Comparison of ENCODE assay signal across 9 cellular contexts in genomic region chr10:95560288-95561199, GRCh38. TPM values are rescaled to one million over a fixed set of nuclear protein-coding genes. Genes with fewer than 3 reads are reported as not detected.
A peak's percentile ranks its signal among the peaks of the same experiment; 100 is the strongest.
DNase-seq lines count a peak whose midpoint lies in the region; ATAC-seq, FAIRE-seq and TF ChIP-seq lines count a peak whose summit lies in the region.
"Had no signal": no experiment of that assay in that cellular context is flagged by ENCODE, and none has a peak within 500 bp of the region (broad histone marks: within the 10 kb centered on the region; RNA-seq: fewer than 3 reads in every experiment).

No MANE protein-coding gene starts in this region.

- H3F3A ChIP-seq in MM.1S (ENCODE audit: insufficient read depth, low read length), result 0 out of 2 replicates have a peak, but pooled peaks cover 3% of the 10 kb centered on the region

- H3K4me3 ChIP-seq in MM.1S (ENCODE audit: low read length), result peak overlapping the region; percentile 84
- peak overlapping the region; percentile 91 for H3K4me3 ChIP-seq in effector memory CD4-positive, alpha-beta T cell (ENCODE audit: insufficient read depth, low read depth, low read length, poor library complexity, severe bottlenecking)
- H3K4me3 ChIP-seq in mononuclear cell (ENCODE audit: low read length), result peak overlapping the region; percentile 81

- H3K9me2 ChIP-seq in MM.1S (replicated peaks; ENCODE audit: insufficient read depth, low read length), result no peaks in the 10 kb centered on the region

- H3K9ac ChIP-seq in MM.1S (ENCODE audit: low read length), result peak overlapping the region; percentile 72

- TF ChIP-seq CTCF in MM.1S (IDR thresholded peaks at IDR 0.05; ENCODE audit: low read length) (no peak), D721Med (IDR thresholded peaks at IDR 0.05; ENCODE audit: insufficient read depth, missing control alignments) (no peak)

- H3K4me2 ChIP-seq in MM.1S (ENCODE audit: low read depth, low read length), result peak overlapping the region; percentile 97

- 0 out of 2 replicates have a peak, but pooled peaks cover 9% of the 10 kb centered on the region for H3K4me1 ChIP-seq in MM.1S (ENCODE audit: low read length)
- peaks cover 6% of the 10 kb centered on the region for H3K4me1 ChIP-seq in effector memory CD4-positive, alpha-beta T cell (ENCODE audit: control insufficient read depth, insufficient read depth, low read length, poor library complexity, severe bottlenecking)
- peaks cover 11% of the 10 kb centered on the region for H3K4me1 ChIP-seq in mononuclear cell (ENCODE audit: insufficient read depth, low read length)

- peak; percentile 47 for ATAC-seq in activated CD8-positive, alpha-beta T cell treated with anti-CD3 and anti-CD28 coated beads, Interleukin-2, amount 10 ng/mL, durations not matched to agents 7 days and 5 days

- H3K27ac ChIP-seq in MM.1S (ENCODE audit: low read length), result peak overlapping the region; percentile 51; the same call in 1 of the 2 replicates
- peak overlapping the region; percentile 25 for H3K27ac ChIP-seq in effector memory CD4-positive, alpha-beta T cell (ENCODE audit: insufficient read depth, low read length, poor library complexity, severe bottlenecking)
- H3K27ac ChIP-seq: epithelial cell of prostate had no signal

- CTCF ChIA-PET in activated CD8-positive, alpha-beta T cell treated with anti-CD3 and anti-CD28 coated beads, Interleukin-2, amount 10 ng/mL, durations not matched to agents 7 days and 5 days (lab: Charles Lee), result no interaction called here

- peaks cover 30% of the 10 kb centered on the region for H3K27me3 Mint-ChIP-seq in activated CD8-positive, alpha-beta T cell treated with anti-CD3 and anti-CD28 coated beads, Interleukin-2, amount 10 ng/mL, durations not matched to agents 7 days and 5 days (ENCODE audit: low read depth)

- no peaks in the 10 kb centered on the region for H3K36me3 ChIP-seq in MM.1S (replicated peaks; ENCODE audit: insufficient read depth, low read length)
- no peaks in the 10 kb centered on the region for H3K36me3 ChIP-seq in effector memory CD4-positive, alpha-beta T cell (ENCODE audit: control insufficient read depth, insufficient read depth, low read length)

- FAIRE-seq in GM12891 (lab: Jason Lieb, UNC) (no peak), D721Med (lab: Jason Lieb, UNC) (no peak)

- H3K9me3 ChIP-seq in MM.1S (replicated peaks; ENCODE audit: insufficient read depth, low read length), result no peaks in the 10 kb centered on the region
- H3K9me3 ChIP-seq in effector memory CD4-positive, alpha-beta T cell (ENCODE audit: control insufficient read depth, low read length), result no peaks in the 10 kb centered on the region
- no peaks in the 10 kb centered on the region for H3K9me3 ChIP-seq in mononuclear cell (ENCODE audit: low read depth, low read length)

- DNase-seq in GM12891 (ENCODE audit: insufficient read length, low spot score) (peak; percentile 60), MM.1S (peak; percentile 65), NCI-H1048 (lab: John Stamatoyannopoulos, UW) (no peak), D721Med (ENCODE audit: insufficient read length, low spot score) (no peak)
- peak; percentile 59 for DNase-seq in activated CD8-positive, alpha-beta T cell treated with anti-CD3 and anti-CD28 coated beads, Interleukin-2, amount 10 ng/mL, durations not matched to agents 7 days and 5 days
- peak; percentile 2 to 31 (median 28) for DNase-seq in effector memory CD4-positive, alpha-beta T cell
- DNase-seq in stimulated activated CD8-positive, alpha-beta memory T cell treated with anti-CD3 and anti-CD28 coated beads, Interleukin-7, amount 100 ng/mL, for 1 hour (ENCODE audit: low read depth in 2 of 2), result peak; percentile 1 to 13

- peak overlapping the region; percentile 98 for H3K4me3 Mint-ChIP-seq in activated CD8-positive, alpha-beta T cell treated with anti-CD3 and anti-CD28 coated beads, Interleukin-2, amount 10 ng/mL, durations not matched to agents 7 days and 5 days

- H3K27ac Mint-ChIP-seq in activated CD8-positive, alpha-beta T cell treated with anti-CD3 and anti-CD28 coated beads, Interleukin-2, amount 10 ng/mL, durations not matched to agents 7 days and 5 days, result peak overlapping the region; percentile 86

- TF ChIP-seq POLR2A in GM12891 (IDR thresholded peaks at IDR 0.05; ENCODE audit: low read depth, low read length), result no peak

- POLR2A ChIA-PET in activated CD8-positive, alpha-beta T cell treated with anti-CD3 and anti-CD28 coated beads, Interleukin-2, amount 10 ng/mL, durations not matched to agents 7 days and 5 days (lab: Charles Lee), result no interaction called here

- H3K27me3 ChIP-seq in MM.1S (replicated peaks; ENCODE audit: insufficient read depth, low read length) (no peaks in the 10 kb centered on the region), mononuclear cell (ENCODE audit: insufficient read depth, low read length) (peaks cover 17% of the 10 kb centered on the region)
- no peaks in the 10 kb centered on the region for H3K27me3 ChIP-seq in effector memory CD4-positive, alpha-beta T cell (replicated peaks; ENCODE audit: control insufficient read depth, insufficient read depth, low read length, poor library complexity, severe bottlenecking)

- peaks cover 18% of the 10 kb centered on the region for H3K4me1 Mint-ChIP-seq in activated CD8-positive, alpha-beta T cell treated with anti-CD3 and anti-CD28 coated beads, Interleukin-2, amount 10 ng/mL, durations not matched to agents 7 days and 5 days (ENCODE audit: low read depth)

- H4K20me1 ChIP-seq in MM.1S (ENCODE audit: insufficient read depth, low read length), result no peaks in the 10 kb centered on the region

- H2AFZ ChIP-seq in MM.1S (ENCODE audit: low read length), result peak overlapping the region; percentile 97

- H3K36me3 Mint-ChIP-seq in activated CD8-positive, alpha-beta T cell treated with anti-CD3 and anti-CD28 coated beads, Interleukin-2, amount 10 ng/mL, durations not matched to agents 7 days and 5 days (ENCODE audit: low read depth), result no peaks in the 10 kb centered on the region

- no peaks in the 10 kb centered on the region for H3K79me2 ChIP-seq in MM.1S (ENCODE audit: low read length)

- no peaks in the 10 kb centered on the region for H3K9me3 Mint-ChIP-seq in activated CD8-positive, alpha-beta T cell treated with anti-CD3 and anti-CD28 coated beads, Interleukin-2, amount 10 ng/mL, durations not matched to agents 7 days and 5 days (ENCODE audit: insufficient read depth)

TF ChIP-seq in GM12891, 5 proteins besides CTCF, POLR2A, EP300 and RAD21:
- TF ChIP-seq POU2F2 (IDR thresholded peaks at IDR 0.05; ENCODE audit: low read depth, low read length), result no peak

RNA-seq across cellular contexts. Expression of gene SORBS1, which starts 0.6 kb away (rescaled TPM):
- 0.86 TPM for polyA plus RNA-seq in GM12891 (2012; ENCODE audit: low read depth, missing spikeins)
- under 1 TPM; 0.24 to 0.47 TPM for total RNA-seq in activated CD8-positive, alpha-beta T cell treated with anti-CD3 and anti-CD28 coated beads, Interleukin-2, amount 10 ng/mL, durations not matched to agents 7 days and 5 days
- 5.2 TPM for total RNA-seq in mononuclear cell

Comparison
In these comparisons a context has a peak if more than half of its experiments do, and no peak if none do; other contexts are left out.
1. DNase-seq: peak in GM12891 (single experiment), MM.1S (single experiment), activated CD8-positive, alpha-beta T cell treated with anti-CD3 and anti-CD28 coated beads, Interleukin-2, amount 10 ng/mL, durations not matched to agents 7 days and 5 days (single experiment), effector memory CD4-positive, alpha-beta T cell (3 of 3) and stimulated activated CD8-positive, alpha-beta memory T cell treated with anti-CD3 and anti-CD28 coated beads, Interleukin-7, amount 100 ng/mL, for 1 hour (2 of 2); none in NCI-H1048 (single experiment) and D721Med (single experiment).
2. Peak in every context shown above with its lines, with median percentiles within 50 percentile points of each other: H3K4me3 ChIP-seq.